ENCODE assay signal across 10 cellular contexts in genomic region chr20:50982372-50982771, GRCh38. TPM values are rescaled to one million over a fixed set of nuclear protein-coding genes. Genes with fewer than 3 reads are reported as not detected.
A peak's percentile ranks its signal among the peaks of the same experiment; 100 is the strongest.
DNase-seq lines count a peak whose midpoint lies in the region; ATAC-seq and TF ChIP-seq lines count a peak whose summit lies in the region.
"Had no signal": no experiment of that assay in that cellular context is flagged by ENCODE, and none has a peak within 500 bp of the region (broad histone marks: within the 10 kb centered on the region; RNA-seq: fewer than 3 reads in every experiment).

No MANE protein-coding gene starts in this region.

- ATAC-seq in HG02938 (IDR thresholded peaks at IDR 0.05; ENCODE audit: unreplicated experiment) (no peak), psoas muscle (no peak)

- DNase-seq in DMS153 (lab: John Stamatoyannopoulos, UW) (peak; percentile 56), M059J (ENCODE audit: low read depth) (peak; percentile 88), amniotic stem cell (lab: John Stamatoyannopoulos, UW) (peak; percentile 60), lower leg skin (ENCODE audit: low spot score in 2 of 2) (peak; percentile 80 to 90), NCI-H526 treated with DMSO at 0.1 percent for 48 hours (lab: John Stamatoyannopoulos, UW) (no peak), hypothalamus (lab: John Stamatoyannopoulos, UW) (no peak), psoas muscle (no peak)
- DNase-seq: activated CD4-positive, alpha-beta T cell treated with anti-CD3 and anti-CD28 coated beads, Interleukin-2, amount 10 ng/mL, durations not matched to agents 24 days and 14 days; NCI-H2171 treated with DMSO at 0.1 percent for 48 hours had no signal

- H3K36me3 ChIP-seq in psoas muscle (ENCODE audit: insufficient read depth in 1 of 2, low read depth in 1 of 2): no peaks in the 10 kb centered on the region

- 6 to 18% methylated on average over 4 of the region's 4 CpGs for WGBS in lower leg skin, 2 donors
- 21 to 30% (median 30%) methylated on average over 4 of the region's 4 CpGs for WGBS in psoas muscle, 3 donors

- no peak for TF ChIP-seq CTCF in lower leg skin (IDR thresholded peaks at IDR 0.05)
- TF ChIP-seq CTCF in psoas muscle (IDR thresholded peaks at IDR 0.05): no peak

- intact Hi-C loops in lower leg skin (cut with DNase I; ENCODE audit: low total_unique reads): no loop called here
- intact Hi-C loops in psoas muscle (cut with DNase I): loop anchor here in 1 of 2 donors (10.0 kb wide), 2 partner anchors 612 to 642 kb away; no protein-coding TSS in a partner anchor

- no peak overlapping the region for H3K4me3 ChIP-seq in lower leg skin (ENCODE audit: low read depth, poor library complexity, severe bottlenecking)
- no peak overlapping the region for H3K4me3 ChIP-seq in psoas muscle

- no peaks in the 10 kb centered on the region for H3K9me3 ChIP-seq in psoas muscle

- TF ChIP-seq POLR2A in lower leg skin (IDR thresholded peaks at IDR 0.05): no peak

- no peak overlapping the region for H3K27ac ChIP-seq in psoas muscle

- no peaks in the 10 kb centered on the region for H3K4me1 ChIP-seq in psoas muscle

- peaks cover 4 to 44% (median 5%) of the 10 kb centered on the region in 3 donors for H3K27me3 ChIP-seq in psoas muscle (ENCODE audit: insufficient read depth in 3 of 3, low read length in 2 of 3)

RNA-seq across cellular contexts. Expression of gene MOCS3, which starts 23.8 kb away (rescaled TPM):
- total RNA-seq in M059J (2014; rRNA removed; shearing (Covaris generic)): 4.2 and 8.1 TPM in 2 replicates
- total RNA-seq in lower leg skin: 1 to 10 TPM; 5.8 to 8.0 (median 6.8) TPM
- total RNA-seq in psoas muscle: 1 to 10 TPM; 2.9 to 4.2 (median 3.7) TPM
- 1 to 10 TPM; 2.1 to 5.9 (median 3.1) TPM for polyA plus RNA-seq in psoas muscle

RNA-seq across cellular contexts. Expression of gene DPM1, which starts 24.0 kb away (rescaled TPM):
- total RNA-seq in M059J (2014; rRNA removed; shearing (Covaris generic)): 198 and 215 TPM in 2 replicates
- total RNA-seq in lower leg skin (10 to 100 TPM; 38.8 to 79.6 (median 49.7) TPM), psoas muscle (10 to 100 TPM; 24.6 to 59.6 (median 38.3) TPM)
- polyA plus RNA-seq in psoas muscle: 100 to 1,000 TPM in 1 of 3 donors, 10 to 100 TPM in 2; 65.7 to 120 (median 66.8) TPM

RNA-seq across cellular contexts. Expression of gene KCNG1, which starts 40.5 kb away (rescaled TPM):
- total RNA-seq in M059J (2014; rRNA removed; shearing (Covaris generic)): 2.4 and 4.5 TPM in 2 replicates
- total RNA-seq in lower leg skin: 1 to 10 TPM in 2 of 4 donors, under 1 TPM in 1, not detected in 1; 0.54 to 2.4 (median 1.6) TPM
- not detected for total RNA-seq in psoas muscle
- under 1 TPM; 0.03 to 0.12 (median 0.03) TPM for polyA plus RNA-seq in psoas muscle

RNA-seq across cellular contexts. Expression of gene ADNP, which starts 51.1 kb away (rescaled TPM):
- total RNA-seq in M059J (2014; rRNA removed; shearing (Covaris generic)): 21.1 and 47.8 TPM in 2 replicates
- total RNA-seq in lower leg skin: 10 to 100 TPM; 46.9 to 64.0 (median 53.3) TPM
- total RNA-seq in psoas muscle: 10 to 100 TPM; 34.2 to 40.1 (median 37.9) TPM
- 10 to 100 TPM; 13.3 to 30.1 (median 13.4) TPM for polyA plus RNA-seq in psoas muscle

Comparison
In these comparisons a context has a peak if more than half of its experiments do, and no peak if none do; other contexts are left out.
1. DNase-seq: peak in DMS153 (single experiment), M059J (single experiment), amniotic stem cell (single experiment) and lower leg skin (2 of 2); none in NCI-H526 treated with DMSO at 0.1 percent for 48 hours (single experiment), hypothalamus (0 of 51) and psoas muscle (0 of 2).